In the genomic region with DNA sequence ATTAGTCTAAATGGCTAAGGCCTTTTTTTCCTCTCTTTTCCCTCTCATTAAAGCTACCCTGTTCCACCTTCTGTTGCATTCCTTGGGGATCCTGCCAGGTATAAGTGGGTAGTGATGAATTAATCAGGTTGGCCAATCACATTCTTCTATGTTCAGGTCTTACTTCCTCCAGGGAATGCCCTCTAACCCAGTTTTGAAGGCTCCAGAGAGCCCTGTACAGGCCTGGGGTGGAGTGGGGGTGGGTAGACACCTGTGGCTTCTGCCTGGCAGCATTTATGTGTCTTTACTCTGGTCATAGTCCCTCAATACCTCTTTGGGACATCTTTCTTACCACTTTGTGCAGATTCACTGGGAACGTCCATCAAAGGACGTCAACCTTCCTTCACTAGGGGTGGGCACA, we compare ENCODE assay signal across 16 cellular contexts. TPM values are rescaled to one million over a fixed set of nuclear protein-coding genes. Genes with fewer than 3 reads are reported as not detected.
"Had no signal": no experiment of that assay in that cellular context is flagged by ENCODE, and none has a peak within 500 bp of the region (broad histone marks: within the 10 kb centered on the region; RNA-seq: fewer than 3 reads in every experiment).

No MANE protein-coding gene starts in this region.

- ATAC-seq: activated T-helper 17 cell treated with anti-CD3 and anti-CD28 coated beads, Interleukin-2, amount 50 U/mL, for 72 hours; effector memory CD8-positive, alpha-beta T cell; sciatic nerve; SK-N-SH treated with all-trans-retinoic acid at 6 μM for 48 hours had no signal

- H3K27ac ChIP-seq: neutrophil had no signal

- H3K36me3 ChIP-seq: neutrophil, upper lobe of left lung had no signal

- H3K4me3 Mint-ChIP-seq: activated CD4-positive, alpha-beta T cell treated with anti-CD3 and anti-CD28 coated beads, Interleukin-2, amount 10 ng/mL, durations not matched to agents 7 days and 5 days; activated naive CD4-positive, alpha-beta T cell treated with anti-CD3 and anti-CD28 coated beads for 36 hours; activated T-helper 17 cell treated with anti-CD3 and anti-CD28 coated beads, Interleukin-2, amount 50 U/mL, for 72 hours; effector memory CD8-positive, alpha-beta T cell; T-helper 1 cell treated with Interleukin-12 subunit alpha and Interleukin-12 subunit beta and Interleukin-4 antibody, amounts not matched to agents 30 μg/mL and 1 μg/mL, for 36 hours had no signal

- H3K9me3 Mint-ChIP-seq: activated CD4-positive, alpha-beta T cell treated with anti-CD3 and anti-CD28 coated beads, Interleukin-2, amount 10 ng/mL, durations not matched to agents 7 days and 5 days; activated naive CD4-positive, alpha-beta T cell treated with anti-CD3 and anti-CD28 coated beads for 36 hours; activated T-helper 17 cell treated with anti-CD3 and anti-CD28 coated beads, Interleukin-2, amount 50 U/mL, for 72 hours; effector memory CD8-positive, alpha-beta T cell; T-helper 1 cell treated with Interleukin-12 subunit alpha and Interleukin-12 subunit beta and Interleukin-4 antibody, amounts not matched to agents 30 μg/mL and 1 μg/mL, for 36 hours had no signal

- H3K4me1 Mint-ChIP-seq: activated CD4-positive, alpha-beta T cell treated with anti-CD3 and anti-CD28 coated beads, Interleukin-2, amount 10 ng/mL, durations not matched to agents 7 days and 5 days; activated T-helper 17 cell treated with anti-CD3 and anti-CD28 coated beads, Interleukin-2, amount 50 U/mL, for 72 hours had no signal

- H3K27me3 ChIP-seq: neutrophil, upper lobe of left lung had no signal

- DNase-seq: activated CD4-positive, alpha-beta T cell treated with anti-CD3 and anti-CD28 coated beads, Interleukin-2, amount 10 ng/mL, durations not matched to agents 7 days and 5 days; activated CD4-positive, CD25-positive, alpha-beta regulatory T cell; activated CD8-positive, alpha-beta memory T cell treated with anti-CD3 and anti-CD28 coated beads for 24 hours; activated naive CD4-positive, alpha-beta T cell treated with anti-CD3 and anti-CD28 coated beads for 36 hours; activated T-cell treated with anti-CD3 and anti-CD28 coated beads for 4 hours; central memory CD4-positive, alpha-beta T cell; effector memory CD8-positive, alpha-beta T cell; stimulated activated CD4-positive, alpha-beta T cell treated with anti-CD3 and anti-CD28 coated beads, Interleukin-2, amount 100 ng/mL, for 24 hours; stimulated activated naive CD4-positive, alpha-beta T cell; upper lobe of left lung had no signal

- H3K27me3 Mint-ChIP-seq: activated CD4-positive, alpha-beta T cell treated with anti-CD3 and anti-CD28 coated beads, Interleukin-2, amount 10 ng/mL, durations not matched to agents 7 days and 5 days had no signal

- H3K4me3 ChIP-seq: upper lobe of left lung had no signal

- FAIRE-seq: astrocyte had no signal

- H3K27ac Mint-ChIP-seq: activated CD4-positive, alpha-beta T cell treated with anti-CD3 and anti-CD28 coated beads, Interleukin-2, amount 10 ng/mL, durations not matched to agents 7 days and 5 days; activated naive CD4-positive, alpha-beta T cell treated with anti-CD3 and anti-CD28 coated beads for 36 hours; activated T-helper 17 cell treated with anti-CD3 and anti-CD28 coated beads, Interleukin-2, amount 50 U/mL, for 72 hours; effector memory CD8-positive, alpha-beta T cell; T-helper 1 cell treated with Interleukin-12 subunit alpha and Interleukin-12 subunit beta and Interleukin-4 antibody, amounts not matched to agents 30 μg/mL and 1 μg/mL, for 36 hours had no signal

- H3K9me3 ChIP-seq: neutrophil, upper lobe of left lung had no signal

RNA-seq across cellular contexts. Expression of gene HSPB8, which starts 28.4 kb away (rescaled TPM):
- total RNA-seq: activated CD4-positive, alpha-beta T cell treated with anti-CD3 and anti-CD28 coated beads, Interleukin-2, amount 10 ng/mL, durations not matched to agents 7 days and 5 days; activated naive CD4-positive, alpha-beta T cell treated with anti-CD3 and anti-CD28 coated beads for 36 hours; activated T-helper 17 cell treated with anti-CD3 and anti-CD28 coated beads, Interleukin-2, amount 50 U/mL, for 72 hours had no signal
